Comparison of ENCODE assay signal across 1 cellular context in genomic region chr13:105428816-105429215, GRCh38.
TF ChIP-seq lines count a peak whose summit lies in the region.

No MANE protein-coding gene starts in this region.

TF ChIP-seq in IMR-90, 13 proteins besides CTCF, POLR2A, EP300 and RAD21:
- TF ChIP-seq MAZ (IDR thresholded peaks at IDR 0.05; ENCODE audit: borderline replicate concordance, low read depth, low read length) (no peak), BHLHE40 (IDR thresholded peaks at IDR 0.05; ENCODE audit: low read depth, low read length) (no peak), MXI1 (IDR thresholded peaks at IDR 0.05; ENCODE audit: borderline replicate concordance, low read depth, low read length) (no peak), NFE2L2 (IDR thresholded peaks at IDR 0.05; ENCODE audit: low read depth, low read length) (no peak), CHD1 (IDR thresholded peaks at IDR 0.05; ENCODE audit: low read depth, low read length) (no peak)
TF ChIP-seq in IMR-90: peak in this region for 0.
